ENCODE assay signal across 1 cellular context in the genomic region with DNA sequence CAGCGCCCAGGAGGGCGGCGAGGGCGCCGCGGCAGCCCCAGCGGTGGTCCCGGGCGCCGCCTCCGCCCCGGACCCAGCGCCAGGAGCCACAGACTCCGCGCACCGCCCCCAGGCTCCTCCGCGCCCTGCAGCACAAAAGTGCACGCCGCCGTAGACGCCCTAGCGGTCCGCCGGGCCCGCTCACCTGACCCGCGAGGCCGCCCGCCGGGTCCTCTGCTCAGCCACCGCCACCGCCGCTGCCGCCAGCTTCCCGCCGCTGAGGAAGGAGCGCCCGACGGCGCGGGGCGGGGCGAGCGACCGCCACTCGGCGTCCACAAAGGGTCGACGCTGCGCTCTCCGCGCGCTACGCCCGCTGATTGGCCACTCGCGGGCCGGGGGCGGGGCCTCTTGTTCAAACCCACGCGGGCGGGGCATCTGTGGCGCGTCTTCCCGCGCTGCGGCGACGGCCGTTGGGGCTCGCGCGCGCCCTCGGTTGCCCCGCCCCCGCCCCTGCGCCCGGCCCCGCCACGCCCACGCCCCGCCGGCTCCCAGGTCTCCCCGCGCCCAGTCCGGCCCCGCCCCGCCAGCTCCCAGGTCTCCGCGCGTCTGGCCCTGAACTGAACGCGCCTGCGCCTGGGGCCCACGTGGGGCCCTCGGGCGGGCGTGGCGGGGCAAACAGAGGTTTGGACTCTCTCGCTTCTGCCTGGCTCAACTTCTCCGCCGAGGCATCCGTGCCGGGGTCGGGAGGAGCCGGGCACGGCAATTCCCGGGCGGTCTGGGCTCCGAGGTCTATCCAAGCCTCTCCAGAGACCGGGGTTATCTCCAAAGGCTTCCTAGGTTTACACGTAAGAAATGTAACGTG.
TF ChIP-seq lines count a peak whose summit lies in the region.

A gene (minus strand): TSS at position 269 of the 841 bp plus-strand sequence. CDS start 9,154 bp downstream, outside the sequence.

TF ChIP-seq in HEK293, 187 proteins besides CTCF, POLR2A, EP300 and RAD21 (continued from another document):
- TF ChIP-seq, protein P1, sequence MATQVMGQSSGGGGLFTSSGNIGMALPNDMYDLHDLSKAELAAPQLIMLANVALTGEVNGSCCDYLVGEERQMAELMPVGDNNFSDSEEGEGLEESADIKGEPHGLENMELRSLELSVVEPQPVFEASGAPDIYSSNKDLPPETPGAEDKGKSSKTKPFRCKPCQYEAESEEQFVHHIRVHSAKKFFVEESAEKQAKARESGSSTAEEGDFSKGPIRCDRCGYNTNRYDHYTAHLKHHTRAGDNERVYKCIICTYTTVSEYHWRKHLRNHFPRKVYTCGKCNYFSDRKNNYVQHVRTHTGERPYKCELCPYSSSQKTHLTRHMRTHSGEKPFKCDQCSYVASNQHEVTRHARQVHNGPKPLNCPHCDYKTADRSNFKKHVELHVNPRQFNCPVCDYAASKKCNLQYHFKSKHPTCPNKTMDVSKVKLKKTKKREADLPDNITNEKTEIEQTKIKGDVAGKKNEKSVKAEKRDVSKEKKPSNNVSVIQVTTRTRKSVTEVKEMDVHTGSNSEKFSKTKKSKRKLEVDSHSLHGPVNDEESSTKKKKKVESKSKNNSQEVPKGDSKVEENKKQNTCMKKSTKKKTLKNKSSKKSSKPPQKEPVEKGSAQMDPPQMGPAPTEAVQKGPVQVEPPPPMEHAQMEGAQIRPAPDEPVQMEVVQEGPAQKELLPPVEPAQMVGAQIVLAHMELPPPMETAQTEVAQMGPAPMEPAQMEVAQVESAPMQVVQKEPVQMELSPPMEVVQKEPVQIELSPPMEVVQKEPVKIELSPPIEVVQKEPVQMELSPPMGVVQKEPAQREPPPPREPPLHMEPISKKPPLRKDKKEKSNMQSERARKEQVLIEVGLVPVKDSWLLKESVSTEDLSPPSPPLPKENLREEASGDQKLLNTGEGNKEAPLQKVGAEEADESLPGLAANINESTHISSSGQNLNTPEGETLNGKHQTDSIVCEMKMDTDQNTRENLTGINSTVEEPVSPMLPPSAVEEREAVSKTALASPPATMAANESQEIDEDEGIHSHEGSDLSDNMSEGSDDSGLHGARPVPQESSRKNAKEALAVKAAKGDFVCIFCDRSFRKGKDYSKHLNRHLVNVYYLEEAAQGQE (tag by site-specific recombination; IDR thresholded peaks at IDR 0.05): no peak
- TF ChIP-seq KLF10 (tag by site-specific recombination; IDR thresholded peaks at IDR 0.05) (peak; percentile 64; the same call in 1 of the 2 replicates), ZNF660 (tag by site-specific recombination; IDR thresholded peaks at IDR 0.05) (peak; percentile 67), GFI1B (tag by site-specific recombination; IDR thresholded peaks at IDR 0.05) (no peak), HOXA7 (CRISPR knock-in tag; IDR thresholded peaks at IDR 0.05; ENCODE audit: borderline replicate concordance) (no peak), ZBTB21 (tag by site-specific recombination; IDR thresholded peaks at IDR 0.05) (no peak), ZNF548 (tag by site-specific recombination; IDR thresholded peaks at IDR 0.05) (no peak)
- TF ChIP-seq, protein P2, sequence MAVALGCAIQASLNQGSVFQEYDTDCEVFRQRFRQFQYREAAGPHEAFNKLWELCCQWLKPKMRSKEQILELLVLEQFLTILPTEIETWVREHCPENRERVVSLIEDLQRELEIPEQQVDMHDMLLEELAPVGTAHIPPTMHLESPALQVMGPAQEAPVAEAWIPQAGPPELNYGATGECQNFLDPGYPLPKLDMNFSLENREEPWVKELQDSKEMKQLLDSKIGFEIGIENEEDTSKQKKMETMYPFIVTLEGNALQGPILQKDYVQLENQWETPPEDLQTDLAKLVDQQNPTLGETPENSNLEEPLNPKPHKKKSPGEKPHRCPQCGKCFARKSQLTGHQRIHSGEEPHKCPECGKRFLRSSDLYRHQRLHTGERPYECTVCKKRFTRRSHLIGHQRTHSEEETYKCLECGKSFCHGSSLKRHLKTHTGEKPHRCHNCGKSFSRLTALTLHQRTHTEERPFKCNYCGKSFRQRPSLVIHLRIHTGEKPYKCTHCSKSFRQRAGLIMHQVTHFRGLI (tag by site-specific recombination; IDR thresholded peaks at IDR 0.05): no peak
- TF ChIP-seq, protein P3, sequence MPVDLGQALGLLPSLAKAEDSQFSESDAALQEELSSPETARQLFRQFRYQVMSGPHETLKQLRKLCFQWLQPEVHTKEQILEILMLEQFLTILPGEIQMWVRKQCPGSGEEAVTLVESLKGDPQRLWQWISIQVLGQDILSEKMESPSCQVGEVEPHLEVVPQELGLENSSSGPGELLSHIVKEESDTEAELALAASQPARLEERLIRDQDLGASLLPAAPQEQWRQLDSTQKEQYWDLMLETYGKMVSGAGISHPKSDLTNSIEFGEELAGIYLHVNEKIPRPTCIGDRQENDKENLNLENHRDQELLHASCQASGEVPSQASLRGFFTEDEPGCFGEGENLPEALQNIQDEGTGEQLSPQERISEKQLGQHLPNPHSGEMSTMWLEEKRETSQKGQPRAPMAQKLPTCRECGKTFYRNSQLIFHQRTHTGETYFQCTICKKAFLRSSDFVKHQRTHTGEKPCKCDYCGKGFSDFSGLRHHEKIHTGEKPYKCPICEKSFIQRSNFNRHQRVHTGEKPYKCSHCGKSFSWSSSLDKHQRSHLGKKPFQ (tag by site-specific recombination; IDR thresholded peaks at IDR 0.05): no peak
